26 cellular contexts compared by ENCODE assay signal in genomic region chrX:145464650-145465049, GRCh38.
"Had no signal": no experiment of that assay in that cellular context is flagged by ENCODE, and none has a peak within 500 bp of the region (broad histone marks: within the 10 kb centered on the region; RNA-seq: fewer than 3 reads in every experiment).

No MANE protein-coding gene starts in this region.

- H3K4me3 ChIP-seq: colonic mucosa had no signal

- H3K4me1 ChIP-seq: colonic mucosa had no signal

- H3K36me3 ChIP-seq: brain microvascular endothelial cell, colonic mucosa, WERI-Rb-1 had no signal

- H3K27ac ChIP-seq: brain microvascular endothelial cell, colonic mucosa, WERI-Rb-1 had no signal

- H3K9me3 ChIP-seq: colonic mucosa had no signal

- DNase-seq: activated B cell treated with CpG ODN at 0.5 μM for 24 hours; activated CD4-positive, alpha-beta T cell treated with anti-CD3 and anti-CD28 coated beads for 48 hours; activated CD4-positive, alpha-beta T cell treated with anti-CD3 and anti-CD28 coated beads, Interleukin-2, amount 50 U/mL, for 1 hour; activated CD4-positive, alpha-beta T cell treated with anti-CD3 and anti-CD28 coated beads, Interleukin-2, amount 50 U/mL, for 48 hours; activated CD8-positive, alpha-beta memory T cell treated with anti-CD3 and anti-CD28 coated beads for 24 hours; activated CD8-positive, alpha-beta T cell treated with anti-CD3 and anti-CD28 coated beads for 36 hours; activated effector memory CD4-positive, alpha-beta T cell treated with Interleukin-2 at 50 U/mL for 16 hours; activated gamma-delta T cell treated with Interleukin-2 at 50 U/mL for 16 hours; activated naive CD4-positive, alpha-beta T cell treated with anti-CD3 and anti-CD28 coated beads, Interleukin-2, amount 50 U/mL, for 16 hours; activated naive CD4-positive, alpha-beta T cell treated with Interleukin-2 at 50 U/mL for 16 hours; activated T-cell treated with anti-CD3 and anti-CD28 coated beads, Interleukin-2, amount 50 U/mL, for 4 hours; amniotic stem cell; anterior cingulate cortex; brain microvascular endothelial cell; caudate nucleus; cerebellar nuclear complex; colonic mucosa; effector CD8-positive, alpha-beta T cell; foreskin fibroblast; head of caudate nucleus; hippocampal formation; T1000; WERI-Rb-1 had no signal

- H3K27me3 ChIP-seq: brain microvascular endothelial cell, colonic mucosa had no signal

- ATAC-seq: activated CD4-positive, CD25-positive, alpha-beta regulatory T cell treated with anti-CD3 and anti-CD28 coated beads, Interleukin-2, amount 50 U/mL, for 24 hours; activated CD8-positive, alpha-beta T cell treated with anti-CD3 and anti-CD28 coated beads for 36 hours; activated T-cell treated with anti-CD3 and anti-CD28 coated beads, Interleukin-2, amount 50 U/mL, for 4 hours; activated T-helper 17 cell treated with anti-CD3 and anti-CD28 coated beads, Interleukin-2, amount 50 U/mL, for 72 hours; esophagus mucosa had no signal
